Comparison of ENCODE assay signal across 28 cellular contexts in genomic region chr17:35665662-35666061, GRCh38.
"Had no signal": no experiment of that assay in that cellular context is flagged by ENCODE, and none has a peak within 500 bp of the region (broad histone marks: within the 10 kb centered on the region; RNA-seq: fewer than 3 reads in every experiment).

No MANE protein-coding gene starts in this region.

- H3K27ac ChIP-seq: neural progenitor cell, ovary, parathyroid adenoma, psoas muscle, sigmoid colon, spleen, suprapubic skin, testis, tibial artery, transverse colon, upper lobe of right lung, uterus had no signal

- H3K4me3 ChIP-seq: neural progenitor cell, ovary, psoas muscle, right lobe of liver, sigmoid colon, smooth muscle cell, spleen, suprapubic skin, testis, tibial artery, transverse colon, upper lobe of right lung, uterus had no signal

- ATAC-seq: natural killer cell; psoas muscle; right cardiac atrium; stimulated activated memory B cell treated with anti-CD40 and anti-IgM and Interleukin-4, amounts not matched to agents 10 μg/mL and 1 μg/mL and 100 μg/mL, for 72 hours; stimulated activated naive CD8-positive, alpha-beta T cell treated with anti-CD3 and anti-CD28 coated beads, Interleukin-15, amount 100 ng/mL, for 72 hours; stimulated activated naive CD8-positive, alpha-beta T cell treated with anti-CD3 and anti-CD28 coated beads, Interleukin-15, Interleukin-2, amounts not matched to agents 100 U/mL and 50 U/mL, for 24 hours; upper lobe of right lung had no signal

- H2AFZ ChIP-seq: neural progenitor cell, parathyroid adenoma had no signal

- DNase-seq: natural killer cell; occipital lobe; ovary; posterior cingulate gyrus; psoas muscle; right cardiac atrium; right lobe of liver; sigmoid colon; spleen; stimulated activated CD4-positive, alpha-beta T cell treated with anti-CD3 and anti-CD28 coated beads, Interleukin-12 subunit alpha, Interleukin-12 subunit beta, amount 100 ng/mL, for 4 hours; stimulated activated CD4-positive, alpha-beta T cell treated with anti-CD3 and anti-CD28 coated beads, Interleukin-1b, Interleukin-23, amount 100 ng/mL, for 48 hours; stimulated activated CD4-positive, alpha-beta T cell treated with anti-CD3 and anti-CD28 coated beads, Interleukin-4, amount 100 ng/mL, for 1 hour; stimulated activated CD4-positive, alpha-beta T cell treated with anti-CD3 and anti-CD28 coated beads, Interleukin-4, amount 100 ng/mL, for 4 hours; stimulated activated CD8-positive, alpha-beta memory T cell treated with anti-CD3 and anti-CD28 coated beads, Interleukin-4, amount 100 ng/mL, for 48 hours; stimulated activated naive CD4-positive, alpha-beta T cell; stimulated activated naive CD8-positive, alpha-beta T cell treated with anti-CD3 and anti-CD28 coated beads, Interleukin-15, amount 100 ng/mL, for 72 hours; stimulated activated naive CD8-positive, alpha-beta T cell treated with anti-CD3 and anti-CD28 coated beads, Interleukin-15, Interleukin-2, amounts not matched to agents 100 U/mL and 50 U/mL, for 24 hours; substantia nigra; testis; tibial artery; transverse colon; upper lobe of right lung; uterus had no signal

- H3K4me1 ChIP-seq: neural progenitor cell, sigmoid colon, suprapubic skin, testis, tibial artery, transverse colon, upper lobe of right lung, uterus had no signal

- H3K27me3 ChIP-seq: neural progenitor cell, ovary, right lobe of liver, sigmoid colon, spleen, suprapubic skin, testis, tibial artery, transverse colon, upper lobe of right lung, uterus had no signal

- H3K4me2 ChIP-seq: neural progenitor cell, smooth muscle cell had no signal

- H3K36me3 ChIP-seq: neural progenitor cell, ovary, right lobe of liver, uterus had no signal

- H3K9me3 ChIP-seq: ovary, psoas muscle, right lobe of liver, sigmoid colon, spleen, suprapubic skin, testis, tibial artery, transverse colon, upper lobe of right lung, uterus had no signal

- H3K9ac ChIP-seq: neural progenitor cell, parathyroid adenoma had no signal
